9 cellular contexts compared by ENCODE assay signal in genomic region chr6:17885079-17885478, GRCh38.
DNase-seq lines count a peak whose midpoint lies in the region; ATAC-seq and TF ChIP-seq lines count a peak whose summit lies in the region.
"Had no signal": no experiment of that assay in that cellular context is flagged by ENCODE, and none has a peak within 500 bp of the region (broad histone marks: within the 10 kb centered on the region; RNA-seq: fewer than 3 reads in every experiment).

No MANE protein-coding gene starts in this region.

- peak overlapping the region; percentile 16 for H3K4me3 Mint-ChIP-seq in activated naive CD4-positive, alpha-beta T cell treated with anti-CD3 and anti-CD28 coated beads, Interleukin-2, amount 10 ng/mL, durations not matched to agents 7 days and 5 days
- H3K4me3 Mint-ChIP-seq in activated B cell treated with CpG ODN at 0.5 μM for 24 hours = peak overlapping the region; percentile 78
- H3K4me3 Mint-ChIP-seq in stimulated activated naive CD8-positive, alpha-beta T cell treated with anti-CD3 and anti-CD28 coated beads, Interleukin-15, Interleukin-2, amounts not matched to agents 100 ng/mL and 50 ng/mL, for 24 hours = peak overlapping the region; percentile 17
- peak overlapping the region in 1 of 8 donors; percentile 21 for H3K4me3 Mint-ChIP-seq in CD4-positive, alpha-beta memory T cell

- H3K4me1 Mint-ChIP-seq in activated naive CD4-positive, alpha-beta T cell treated with anti-CD3 and anti-CD28 coated beads, Interleukin-2, amount 10 ng/mL, durations not matched to agents 7 days and 5 days = peaks cover 19% of the 10 kb centered on the region
- peaks cover 40% of the 10 kb centered on the region for H3K4me1 Mint-ChIP-seq in activated B cell treated with CpG ODN at 0.5 μM for 24 hours
- peaks cover 28% of the 10 kb centered on the region for H3K4me1 Mint-ChIP-seq in stimulated activated naive CD8-positive, alpha-beta T cell treated with anti-CD3 and anti-CD28 coated beads, Interleukin-15, Interleukin-2, amounts not matched to agents 100 ng/mL and 50 ng/mL, for 24 hours (ENCODE audit: low read depth)
- H3K4me1 Mint-ChIP-seq in CD4-positive, alpha-beta memory T cell = peaks cover 0 to 6% (median 5%) of the 10 kb centered on the region in 4 donors

- H3K27ac ChIP-seq in CD4-positive, alpha-beta memory T cell (ENCODE audit: low read depth, low read length) = no peak overlapping the region
- H3K27ac ChIP-seq: VCaP had no signal

- POLR2A ChIA-PET in activated B cell treated with CpG ODN at 0.5 μM for 24 hours (lab: Charles Lee) = interaction anchor here (1.0 to 1.2 kb wide), 2 partner anchors 101 to 108 kb away, joined by 3 read pairs; no protein-coding TSS in a partner anchor
- POLR2A ChIA-PET in CD4-positive, alpha-beta memory T cell (lab: Charles Lee; ENCODE audit: partially characterized antibody) = no interaction called here

- CTCF ChIA-PET in activated naive CD4-positive, alpha-beta T cell treated with anti-CD3 and anti-CD28 coated beads, Interleukin-2, amount 10 ng/mL, durations not matched to agents 7 days and 5 days (lab: Charles Lee) = no interaction called here
- CTCF ChIA-PET in activated B cell treated with CpG ODN at 0.5 μM for 24 hours (lab: Charles Lee) = no interaction called here
- CTCF ChIA-PET in CD4-positive, alpha-beta memory T cell (lab: Charles Lee; ENCODE audit: partially characterized antibody) = no interaction called here

- H3K27me3 Mint-ChIP-seq in activated naive CD4-positive, alpha-beta T cell treated with anti-CD3 and anti-CD28 coated beads, Interleukin-2, amount 10 ng/mL, durations not matched to agents 7 days and 5 days = peaks cover 29% of the 10 kb centered on the region
- no peaks in the 10 kb centered on the region for H3K27me3 Mint-ChIP-seq in activated B cell treated with CpG ODN at 0.5 μM for 24 hours
- H3K27me3 Mint-ChIP-seq in stimulated activated naive CD8-positive, alpha-beta T cell treated with anti-CD3 and anti-CD28 coated beads, Interleukin-15, Interleukin-2, amounts not matched to agents 100 ng/mL and 50 ng/mL, for 24 hours = peaks cover 34% of the 10 kb centered on the region
- peaks cover 10 to 11% of the 10 kb centered on the region in 2 donors for H3K27me3 Mint-ChIP-seq in CD4-positive, alpha-beta memory T cell

- no peaks in the 10 kb centered on the region for H3K9me3 Mint-ChIP-seq in activated naive CD4-positive, alpha-beta T cell treated with anti-CD3 and anti-CD28 coated beads, Interleukin-2, amount 10 ng/mL, durations not matched to agents 7 days and 5 days
- H3K9me3 Mint-ChIP-seq in activated B cell treated with CpG ODN at 0.5 μM for 24 hours = no peaks in the 10 kb centered on the region
- no peaks in the 10 kb centered on the region for H3K9me3 Mint-ChIP-seq in stimulated activated naive CD8-positive, alpha-beta T cell treated with anti-CD3 and anti-CD28 coated beads, Interleukin-15, Interleukin-2, amounts not matched to agents 100 ng/mL and 50 ng/mL, for 24 hours
- H3K9me3 Mint-ChIP-seq in CD4-positive, alpha-beta memory T cell = no peaks in the 10 kb centered on the region

- no peaks in the 10 kb centered on the region for H3K36me3 ChIP-seq in CD4-positive, alpha-beta memory T cell (ENCODE audit: insufficient read depth, low read length)

- ATAC-seq in HG03060 (IDR thresholded peaks at IDR 0.05; ENCODE audit: low read depth, unreplicated experiment) = peak; percentile 34
- peak; percentile 51 for ATAC-seq in activated B cell treated with CpG ODN at 0.5 μM for 24 hours (ENCODE audit: low read depth)

- H3K4me3 ChIP-seq in CD4-positive, alpha-beta memory T cell (ENCODE audit: low read length in 2 of 2) = no peak overlapping the region

- no peaks in the 10 kb centered on the region for H3K4me1 ChIP-seq in CD4-positive, alpha-beta memory T cell (ENCODE audit: insufficient read depth, low read length)

- H3K27me3 ChIP-seq in CD4-positive, alpha-beta memory T cell (ENCODE audit: insufficient read depth, low read length) = no peaks in the 10 kb centered on the region

- intact Hi-C loops in activated B cell treated with CpG ODN at 0.5 μM for 24 hours (cut with micrococcal nuclease) = loop anchor here (2.0 to 10.0 kb wide), 2 partner anchors 104 to 180 kb away; partner anchors contain the start of gene NUP153
- intact Hi-C loops in CD4-positive, alpha-beta memory T cell (cut with micrococcal nuclease) = no loop called here

- H3K9me3 ChIP-seq in CD4-positive, alpha-beta memory T cell (ENCODE audit: control insufficient read depth in 1 of 2, low read length in 2 of 2) = no peaks in the 10 kb centered on the region

- H3K27ac Mint-ChIP-seq in activated naive CD4-positive, alpha-beta T cell treated with anti-CD3 and anti-CD28 coated beads, Interleukin-2, amount 10 ng/mL, durations not matched to agents 7 days and 5 days = no peak overlapping the region
- H3K27ac Mint-ChIP-seq in activated B cell treated with CpG ODN at 0.5 μM for 24 hours = peak overlapping the region; percentile 83
- H3K27ac Mint-ChIP-seq in stimulated activated naive CD8-positive, alpha-beta T cell treated with anti-CD3 and anti-CD28 coated beads, Interleukin-15, Interleukin-2, amounts not matched to agents 100 ng/mL and 50 ng/mL, for 24 hours = peak overlapping the region; percentile 42
- H3K27ac Mint-ChIP-seq in CD4-positive, alpha-beta memory T cell = no peak overlapping the region

- no peak for TF ChIP-seq CTCF in activated B cell treated with CpG ODN at 0.5 μM for 24 hours (IDR thresholded peaks at IDR 0.05)

- no peak for DNase-seq in activated naive CD4-positive, alpha-beta T cell treated with anti-CD3 and anti-CD28 coated beads, Interleukin-2, amount 10 ng/mL, durations not matched to agents 7 days and 5 days
- no peak for DNase-seq in activated naive CD4-positive, alpha-beta T cell treated with Interleukin-2 at 50 U/mL for 16 hours
- DNase-seq in activated B cell treated with CpG ODN at 0.5 μM for 24 hours = no peak
- no peak for DNase-seq in CD4-positive, alpha-beta memory T cell
- DNase-seq in HT-29 (ENCODE audit: low spot score) = no peak
- DNase-seq in T-helper 9 cell = no peak

- H3K36me3 Mint-ChIP-seq in activated naive CD4-positive, alpha-beta T cell treated with anti-CD3 and anti-CD28 coated beads, Interleukin-2, amount 10 ng/mL, durations not matched to agents 7 days and 5 days = no peaks in the 10 kb centered on the region
- no peaks in the 10 kb centered on the region for H3K36me3 Mint-ChIP-seq in activated B cell treated with CpG ODN at 0.5 μM for 24 hours (ENCODE audit: low read depth)
- H3K36me3 Mint-ChIP-seq in stimulated activated naive CD8-positive, alpha-beta T cell treated with anti-CD3 and anti-CD28 coated beads, Interleukin-15, Interleukin-2, amounts not matched to agents 100 ng/mL and 50 ng/mL, for 24 hours (ENCODE audit: low read depth) = no peaks in the 10 kb centered on the region
- no peaks in the 10 kb centered on the region for H3K36me3 Mint-ChIP-seq in CD4-positive, alpha-beta memory T cell

Comparison
In these comparisons a context has a peak if more than half of its experiments do, and no peak if none do; other contexts are left out.
1. H3K27ac Mint-ChIP-seq: peak in activated B cell treated with CpG ODN at 0.5 μM for 24 hours (single experiment) and stimulated activated naive CD8-positive, alpha-beta T cell treated with anti-CD3 and anti-CD28 coated beads, Interleukin-15, Interleukin-2, amounts not matched to agents 100 ng/mL and 50 ng/mL, for 24 hours (single experiment); none in activated naive CD4-positive, alpha-beta T cell treated with anti-CD3 and anti-CD28 coated beads, Interleukin-2, amount 10 ng/mL, durations not matched to agents 7 days and 5 days (single experiment) and CD4-positive, alpha-beta memory T cell (0 of 7).